In the genomic region with DNA sequence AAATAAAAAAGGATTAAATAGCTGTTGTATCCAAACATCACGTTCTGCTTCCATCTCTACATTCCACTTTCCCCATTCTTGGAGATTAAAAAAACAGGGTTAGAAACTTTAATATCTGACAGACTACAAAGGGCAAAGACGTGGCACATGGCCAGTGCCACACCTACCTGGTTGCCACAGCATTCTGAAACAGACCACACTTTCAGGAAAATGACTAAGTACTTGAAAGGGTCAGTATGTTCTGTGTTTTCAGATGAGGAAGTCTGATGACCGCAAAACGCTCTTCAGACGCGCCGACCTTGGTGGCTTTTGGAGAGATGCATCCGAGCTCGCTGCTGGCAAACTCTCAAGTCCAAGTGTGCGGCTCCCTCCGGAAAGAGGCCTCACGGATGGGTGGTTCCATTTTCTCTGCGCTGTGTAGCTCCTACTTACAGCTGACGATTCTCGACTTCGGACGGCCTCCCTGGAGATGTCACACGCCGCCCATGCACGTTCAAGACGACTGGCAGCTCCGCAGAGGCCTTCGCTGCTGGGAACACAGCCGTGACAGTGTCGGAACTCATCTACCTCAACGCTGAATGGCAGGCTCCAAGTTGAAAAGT, we compare ENCODE assay signal across 9 cellular contexts. TPM values are rescaled to one million over a fixed set of nuclear protein-coding genes. Genes with fewer than 3 reads are reported as not detected.
A peak's percentile ranks its signal among the peaks of the same experiment; 100 is the strongest.
DNase-seq lines count a peak whose midpoint lies in the region; ATAC-seq, FAIRE-seq and TF ChIP-seq lines count a peak whose summit lies in the region.
"Had no signal": no experiment of that assay in that cellular context is flagged by ENCODE, and none has a peak within 500 bp of the region (broad histone marks: within the 10 kb centered on the region; RNA-seq: fewer than 3 reads in every experiment).

No MANE protein-coding gene starts in this region.

- no peaks in the 10 kb centered on the region for H3K4me1 ChIP-seq in endodermal cell (ENCODE audit: control insufficient read depth, insufficient read depth, low read length)
- H3K4me1 ChIP-seq in pancreas, result no peaks in the 10 kb centered on the region
- H3K4me1 ChIP-seq in ascending aorta, result no peaks in the 10 kb centered on the region

- intact Hi-C loops in pancreas (cut with DNase I), result no loop called here
- intact Hi-C loops in ascending aorta (cut with DNase I), result no loop called here

- ATAC-seq in pancreas, result peak in 3 of 4 donors; percentile 34 to 41 (median 40)
- no peak for ATAC-seq in GM21423 (IDR thresholded peaks at IDR 0.05; ENCODE audit: unreplicated experiment)
- ATAC-seq in HG02610 (IDR thresholded peaks at IDR 0.05; ENCODE audit: unreplicated experiment), result no peak

- H3K4me3 ChIP-seq in endodermal cell (ENCODE audit: low read length) (no peak overlapping the region), pancreas (no peak overlapping the region), ascending aorta (no peak overlapping the region)
- H3K4me3 ChIP-seq: skin epidermis had no signal

- no peak overlapping the region for H3K27ac ChIP-seq in endodermal cell (ENCODE audit: low read depth, low read length)
- H3K27ac ChIP-seq in pancreas, result no peak overlapping the region
- H3K27ac ChIP-seq in ascending aorta, result peak overlapping the region in 1 of 2 donors; percentile 36

- H3K4me3 Mint-ChIP-seq in endodermal cell, result no peak overlapping the region

- peaks cover 69% of the 10 kb centered on the region for H3K36me3 Mint-ChIP-seq in endodermal cell (ENCODE audit: low read depth)

- TF ChIP-seq CTCF in endodermal cell (conservative IDR thresholded peaks at IDR 0.05) (no peak), pancreas (IDR thresholded peaks at IDR 0.05) (no peak), ascending aorta (IDR thresholded peaks at IDR 0.05) (no peak)

- H3K9me3 Mint-ChIP-seq in endodermal cell, result no peaks in the 10 kb centered on the region

- H3K36me3 ChIP-seq in endodermal cell (ENCODE audit: control insufficient read depth, insufficient read depth, low read length) (peaks cover 79% of the 10 kb centered on the region), pancreas (peaks cover 0 to 58% (median 22%) of the 10 kb centered on the region in 3 donors), ascending aorta (peaks cover 68 to 84% of the 10 kb centered on the region in 2 donors)

- no peaks in the 10 kb centered on the region for H3K27me3 Mint-ChIP-seq in endodermal cell (ENCODE audit: insufficient read depth)

- FAIRE-seq in pancreas (lab: Jason Lieb, UNC), result no peak

- WGBS in endodermal cell (ENCODE audit: insufficient coverage in 1 of 2, insufficient read length in 1 of 2), 2 experiments, result 95 to 98% methylated on average over 21 to 26 of the region's 26 CpGs
- 86 to 87% methylated on average over 26 of the region's 26 CpGs for WGBS in pancreas, 2 donors

- H3K27me3 ChIP-seq in endodermal cell (ENCODE audit: control insufficient read depth, insufficient read depth, low read length, poor library complexity, severe bottlenecking) (no peaks in the 10 kb centered on the region), pancreas (no peaks in the 10 kb centered on the region), ascending aorta (no peaks in the 10 kb centered on the region)

- no peak overlapping the region for H3K9ac ChIP-seq in endodermal cell (ENCODE audit: extremely low read depth, low read length, poor library complexity, severe bottlenecking)

- H3K9me3 ChIP-seq in endodermal cell (ENCODE audit: control insufficient read depth, low read length) (no peaks in the 10 kb centered on the region), pancreas (no peaks in the 10 kb centered on the region), ascending aorta (no peaks in the 10 kb centered on the region)

- peak; percentile 81 for DNase-seq in GDM1 (lab: John Stamatoyannopoulos, UW)
- peak; percentile 95 for DNase-seq in NOMO-1 treated with dmso at 0.1 percent for 144 hours (lab: John Stamatoyannopoulos, UW; ENCODE audit: unreplicated experiment)
- peak; percentile 41 for DNase-seq in endodermal cell
- no peak for DNase-seq in pancreas
- DNase-seq in ascending aorta (ENCODE audit: low spot score in 2 of 2), result no peak
- no peak for DNase-seq in NCI-H1105 treated with DMSO at 0.1 percent for 48 hours (lab: John Stamatoyannopoulos, UW)

- peaks cover 8% of the 10 kb centered on the region for H3K4me1 Mint-ChIP-seq in endodermal cell

- no peak overlapping the region for H3K27ac Mint-ChIP-seq in endodermal cell

RNA-seq across cellular contexts. Expression of gene MAP1LC3B, which starts 15.5 kb away (rescaled TPM):
- total RNA-seq in endodermal cell, result 10 to 100 TPM; 56.4 to 62.4 TPM
- 67.5 TPM for polyA plus RNA-seq in endodermal cell (2013, experiment 1 of 2)
- 73.4 TPM for polyA plus RNA-seq in endodermal cell (2013, experiment 2 of 2)
- 10 to 100 TPM; 13.9 to 29.4 (median 19.6) TPM for total RNA-seq in pancreas
- 10 to 100 TPM; 20.9 to 35.1 TPM for polyA plus RNA-seq in pancreas
- 37.0 TPM for total RNA-seq in ascending aorta

RNA-seq across cellular contexts. Expression of gene FBXO31, which starts 24.0 kb away (rescaled TPM):
- total RNA-seq in endodermal cell (10 to 100 TPM; 18.6 to 22.1 TPM), pancreas (10 to 100 TPM; 18.8 to 37.3 (median 24.9) TPM), ascending aorta (224 TPM)
- polyA plus RNA-seq in endodermal cell (2013, experiment 1 of 2), result 13.4 TPM
- polyA plus RNA-seq in endodermal cell (2013, experiment 2 of 2), result 9.5 TPM
- 10 to 100 TPM; 20.9 to 31.2 TPM for polyA plus RNA-seq in pancreas

Comparison
In these comparisons a context has a peak if more than half of its experiments do, and no peak if none do; other contexts are left out.
1. DNase-seq: peak in GDM1 (single experiment), NOMO-1 treated with dmso at 0.1 percent for 144 hours (single experiment) and endodermal cell (single experiment); none in pancreas (0 of 6), ascending aorta (0 of 2) and NCI-H1105 treated with DMSO at 0.1 percent for 48 hours (single experiment).
2. ATAC-seq: peak in pancreas (3 of 4); none in GM21423 (single experiment) and HG02610 (single experiment).